In the genomic region with DNA sequence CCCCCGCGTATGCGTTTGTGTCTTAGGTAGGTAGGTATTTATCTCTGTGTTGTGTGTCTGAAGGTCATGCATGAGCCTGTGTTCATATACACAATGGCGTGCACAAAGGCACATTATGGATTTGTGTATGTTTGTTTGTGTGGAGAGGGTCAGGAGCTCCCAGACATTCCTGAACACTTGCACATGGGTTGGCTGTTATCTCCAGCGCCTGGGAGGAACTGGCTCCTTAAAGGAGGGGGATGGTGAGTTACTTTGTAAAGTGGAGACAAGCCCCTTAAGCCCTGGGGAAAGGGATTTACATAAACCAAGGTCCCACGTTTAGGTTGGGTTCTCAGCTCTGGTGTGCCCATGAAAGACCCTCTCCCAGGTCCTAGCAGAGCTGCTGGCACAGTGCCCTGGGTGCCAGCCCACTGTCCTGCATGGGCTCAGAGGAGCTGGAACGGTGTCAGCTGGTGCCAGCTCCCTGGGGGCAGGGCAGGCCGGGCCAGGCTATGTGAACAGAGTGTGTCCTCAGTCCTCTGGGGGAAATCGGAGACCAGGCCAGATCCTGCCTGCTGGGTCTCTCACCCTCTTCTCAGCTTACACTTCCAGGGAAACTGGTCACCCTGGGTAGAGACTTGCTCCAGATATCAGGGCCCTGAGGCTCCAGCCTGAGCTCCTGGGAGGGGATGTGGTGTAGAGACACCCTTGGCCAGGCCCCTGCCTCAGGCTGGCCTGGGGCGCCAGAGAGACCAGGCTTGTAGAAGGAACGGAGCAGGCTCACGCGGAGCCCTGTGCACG, we compare ENCODE assay signal across 8 cellular contexts. TPM values are rescaled to one million over a fixed set of nuclear protein-coding genes. Genes with fewer than 3 reads are reported as not detected.
DNase-seq lines count a peak whose midpoint lies in the region; ATAC-seq and TF ChIP-seq lines count a peak whose summit lies in the region.
"Had no signal": no experiment of that assay in that cellular context is flagged by ENCODE, and none has a peak within 500 bp of the region (broad histone marks: within the 10 kb centered on the region; RNA-seq: fewer than 3 reads in every experiment).

No MANE protein-coding gene starts in this region.

- H3K27ac ChIP-seq in ectodermal cell (ENCODE audit: insufficient read depth, low read depth, low read length, poor library complexity, severe bottlenecking) = peak overlapping the region; percentile 55
- H3K27ac ChIP-seq in mesodermal cell (ENCODE audit: low read depth, low read length, severe bottlenecking) = peak overlapping the region; percentile 98
- peak overlapping the region; percentile 58 to 87 (median 70) for H3K27ac ChIP-seq in upper lobe of left lung

- H3K36me3 ChIP-seq in ectodermal cell (ENCODE audit: control insufficient read depth, insufficient read depth, low read length) = no peaks in the 10 kb centered on the region
- peaks cover 18% of the 10 kb centered on the region for H3K36me3 ChIP-seq in mesodermal cell (ENCODE audit: control insufficient read depth, insufficient read depth, low read length)
- H3K36me3 ChIP-seq in upper lobe of left lung = no peaks in the 10 kb centered on the region

- no peak for TF ChIP-seq CTCF in upper lobe of left lung (IDR thresholded peaks at IDR 0.05)

- peak; percentile 61 for DNase-seq in LHCN-M2 (ENCODE audit: low read depth)
- DNase-seq in upper lobe of left lung = peak in 1 of 2 donors; percentile 76
- no peak for DNase-seq in midbrain (lab: John Stamatoyannopoulos, UW)
- no peak for DNase-seq in Kasumi-1 (lab: John Stamatoyannopoulos, UW)
- DNase-seq: KBM-7 had no signal

- peak; percentile 17 to 58 for ATAC-seq in upper lobe of left lung (ENCODE audit: low FRiP score in 2 of 2)
- ATAC-seq in GM21390 (IDR thresholded peaks at IDR 0.05; ENCODE audit: unreplicated experiment) = no peak

- H3K9me3 ChIP-seq in ectodermal cell (ENCODE audit: control insufficient read depth, low read length) (no peaks in the 10 kb centered on the region), mesodermal cell (ENCODE audit: control insufficient read depth, low read length) (no peaks in the 10 kb centered on the region), upper lobe of left lung (no peaks in the 10 kb centered on the region)

- no peak for TF ChIP-seq EP300 in upper lobe of left lung (IDR thresholded peaks at IDR 0.05)

- peaks cover 32% of the 10 kb centered on the region for H3K4me1 ChIP-seq in ectodermal cell (ENCODE audit: control insufficient read depth, insufficient read depth, low read length)
- H3K4me1 ChIP-seq in mesodermal cell (ENCODE audit: control insufficient read depth, insufficient read depth, low read length, poor library complexity, severe bottlenecking) = peaks cover 45% of the 10 kb centered on the region
- peaks cover 14 to 26% (median 21%) of the 10 kb centered on the region in 4 donors for H3K4me1 ChIP-seq in upper lobe of left lung

- H3K4me3 ChIP-seq in ectodermal cell (ENCODE audit: insufficient read depth, low read depth, low read length) (no peak overlapping the region), mesodermal cell (ENCODE audit: extremely low read depth, insufficient read depth, low read length, poor library complexity, severe bottlenecking) (peak overlapping the region; percentile 5), upper lobe of left lung (no peak overlapping the region)

- TF ChIP-seq POLR2A in upper lobe of left lung (IDR thresholded peaks at IDR 0.05) = no peak

- no peaks in the 10 kb centered on the region for H3K27me3 ChIP-seq in ectodermal cell (ENCODE audit: control insufficient read depth, insufficient read depth, low read length, poor library complexity, severe bottlenecking)
- no peaks in the 10 kb centered on the region for H3K27me3 ChIP-seq in upper lobe of left lung

- 71% methylated on average over 14 of the region's 14 CpGs for WGBS in ectodermal cell, 2 experiments
- WGBS in mesodermal cell (ENCODE audit: insufficient coverage in 2 of 2), 2 experiments = 63 to 66% methylated on average over 11 to 13 of the region's 14 CpGs
- WGBS in upper lobe of left lung, 2 donors = 70 to 74% methylated on average over 6 to 13 of the region's 14 CpGs

RNA-seq across cellular contexts. Expression of gene SNX33, which starts 25.1 kb away (rescaled TPM):
- total RNA-seq in LHCN-M2 (2014; rRNA removed) (15.5 and 18.3 TPM in 2 replicates), upper lobe of left lung (10 to 100 TPM; 26.7 to 46.1 (median 31.7) TPM)
- polyA plus RNA-seq in LHCN-M2 (2012) = 22.6 TPM
- polyA plus RNA-seq in ectodermal cell (2013, experiment 1 of 4) = 22.6 TPM
- polyA plus RNA-seq in ectodermal cell (2013, experiment 2 of 4) = 23.7 TPM
- polyA plus RNA-seq in ectodermal cell (2013, experiment 3 of 4) = 18.6 TPM
- 19.3 TPM for polyA plus RNA-seq in ectodermal cell (2013, experiment 4 of 4)
- polyA plus RNA-seq in mesodermal cell (2013, experiment 1 of 2) = 18.2 TPM
- 15.0 TPM for polyA plus RNA-seq in mesodermal cell (2013, experiment 2 of 2)

RNA-seq across cellular contexts. Expression of gene IMP3, which starts 32.8 kb away (rescaled TPM):
- 155 and 164 TPM in 2 replicates for total RNA-seq in LHCN-M2 (2014; rRNA removed)
- 58.9 TPM for polyA plus RNA-seq in LHCN-M2 (2012)
- polyA plus RNA-seq in ectodermal cell (2013, experiment 1 of 4) = 54.1 TPM
- polyA plus RNA-seq in ectodermal cell (2013, experiment 2 of 4) = 57.9 TPM
- 41.5 TPM for polyA plus RNA-seq in ectodermal cell (2013, experiment 3 of 4)
- polyA plus RNA-seq in ectodermal cell (2013, experiment 4 of 4) = 41.5 TPM
- polyA plus RNA-seq in mesodermal cell (2013, experiment 1 of 2) = 26.5 TPM
- polyA plus RNA-seq in mesodermal cell (2013, experiment 2 of 2) = 24.9 TPM
- 100 to 1,000 TPM in 1 of 6 donors, 10 to 100 TPM in 5; 64.3 to 183 (median 70.2) TPM for total RNA-seq in upper lobe of left lung

RNA-seq across cellular contexts. Expression of gene CSPG4, which starts 39.8 kb away (rescaled TPM):
- total RNA-seq in LHCN-M2 (2014; rRNA removed) (16.4 and 21.0 TPM in 2 replicates), upper lobe of left lung (10 to 100 TPM in 5 of 6 donors, 1 to 10 TPM in 1; 8.5 to 38.3 (median 17.7) TPM)
- polyA plus RNA-seq in LHCN-M2 (2012) = 25.1 TPM
- polyA plus RNA-seq in ectodermal cell (2013, experiment 1 of 4) = 0.81 TPM
- 0.76 TPM for polyA plus RNA-seq in ectodermal cell (2013, experiment 2 of 4)
- 0.85 TPM for polyA plus RNA-seq in ectodermal cell (2013, experiment 3 of 4)
- 0.93 TPM for polyA plus RNA-seq in ectodermal cell (2013, experiment 4 of 4)
- polyA plus RNA-seq in mesodermal cell (2013, experiment 1 of 2) = 39.4 TPM
- 33.6 TPM for polyA plus RNA-seq in mesodermal cell (2013, experiment 2 of 2)

RNA-seq across cellular contexts. Expression of gene SNUPN, which starts 47.3 kb away (rescaled TPM):
- total RNA-seq in LHCN-M2 (2014; rRNA removed) = 34.3 and 43.9 TPM in 2 replicates
- 25.2 TPM for polyA plus RNA-seq in LHCN-M2 (2012)
- 22.0 TPM for polyA plus RNA-seq in ectodermal cell (2013, experiment 1 of 4)
- polyA plus RNA-seq in ectodermal cell (2013, experiment 2 of 4) = 20.8 TPM
- 18.3 TPM for polyA plus RNA-seq in ectodermal cell (2013, experiment 3 of 4)
- 19.8 TPM for polyA plus RNA-seq in ectodermal cell (2013, experiment 4 of 4)
- polyA plus RNA-seq in mesodermal cell (2013, experiment 1 of 2) = 16.4 TPM
- 16.7 TPM for polyA plus RNA-seq in mesodermal cell (2013, experiment 2 of 2)
- 10 to 100 TPM; 14.1 to 30.4 (median 22.4) TPM for total RNA-seq in upper lobe of left lung
